ENCODE assay signal across 19 cellular contexts in genomic region chr5:125883223-125883622, GRCh38.
DNase-seq lines count a peak whose midpoint lies in the region; ATAC-seq, FAIRE-seq and TF ChIP-seq lines count a peak whose summit lies in the region.
"Had no signal": no experiment of that assay in that cellular context is flagged by ENCODE, and none has a peak within 500 bp of the region (broad histone marks: within the 10 kb centered on the region; RNA-seq: fewer than 3 reads in every experiment).

No MANE protein-coding gene starts in this region.

- FAIRE-seq in keratinocyte (lab: Jason Lieb, UNC), result peak; percentile 86
- FAIRE-seq: A549, GM12878, GM18507, HepG2 had no signal

- no peaks in the 10 kb centered on the region for H3K9me1 ChIP-seq in keratinocyte (ENCODE audit: control insufficient read depth, extremely low read depth, insufficient read depth, low read length)

- no peak for TF ChIP-seq CTCF in RWPE1 (conservative IDR thresholded peaks at IDR 0.05; ENCODE audit: low read depth)
- TF ChIP-seq CTCF in choroid plexus epithelial cell (conservative IDR thresholded peaks at IDR 0.05; ENCODE audit: low read depth, low read length), result no peak
- no peak for TF ChIP-seq CTCF in keratinocyte (optimal IDR thresholded peaks at IDR 0.05 in 1 of 3, IDR thresholded peaks at IDR 0.05 in 1 of 3, conservative IDR thresholded peaks at IDR 0.05 in 1 of 3; ENCODE audit: extremely low read depth in 1 of 3, insufficient read depth in 2 of 3, low read length in 3 of 3)

- H3K27me3 ChIP-seq in keratinocyte (ENCODE audit: control insufficient read depth, extremely low read depth, insufficient read depth, low read length), result no peaks in the 10 kb centered on the region
- H3K27me3 ChIP-seq: BE2C had no signal

- ATAC-seq in HG03520 (IDR thresholded peaks at IDR 0.05; ENCODE audit: unreplicated experiment) (no peak), HG03025 (IDR thresholded peaks at IDR 0.05; ENCODE audit: low FRiP score, unreplicated experiment) (no peak), left lobe of liver (no peak)
- ATAC-seq: A549, GM12878, HepG2 had no signal

- H2AFZ ChIP-seq in keratinocyte (ENCODE audit: control insufficient read depth, low read length), result peak overlapping the region; percentile 5

- dilution Hi-C loops in keratinocyte (cut with MboI; ENCODE audit: extremely low pct_ligation_motif_present, low sequenced_read_pairs), result no loop called here

- no peaks in the 10 kb centered on the region for H3K36me3 ChIP-seq in keratinocyte (ENCODE audit: control insufficient read depth in 2 of 2, extremely low read depth in 1 of 2, insufficient read depth in 2 of 2, low read length in 2 of 2)
- H3K36me3 ChIP-seq: BE2C had no signal

- H3K9me3 ChIP-seq in keratinocyte (ENCODE audit: control insufficient read depth, low read depth, low read length), result no peaks in the 10 kb centered on the region
- H3K9me3 ChIP-seq: A549, BE2C had no signal

- no peak overlapping the region for H3K9ac ChIP-seq in keratinocyte (ENCODE audit: control insufficient read depth, extremely low read depth, insufficient read depth, low read length)

- intact Hi-C loops in cardiac septum (cut with DNase I), result no loop called here

- peaks cover 8% of the 10 kb centered on the region for H3K4me1 ChIP-seq in keratinocyte (ENCODE audit: control insufficient read depth, extremely low read depth, insufficient read depth, low read length)
- H3K4me1 ChIP-seq: A549, BE2C had no signal

- CTCF ChIA-PET in RWPE1 (lab: Yijun Ruan, JAX), result no interaction called here

- no peak overlapping the region for H3K4me3 ChIP-seq in choroid plexus epithelial cell (ENCODE audit: low read depth, low read length)
- H3K4me3 ChIP-seq in keratinocyte (ENCODE audit: control insufficient read depth in 2 of 3, extremely low read depth in 1 of 3, insufficient read depth in 2 of 3, low read depth in 1 of 3, low read length in 3 of 3), result no peak overlapping the region
- H3K4me3 ChIP-seq: A549, GM12878 had no signal

- H3K4me2 ChIP-seq in keratinocyte (ENCODE audit: control insufficient read depth, extremely low read depth, insufficient read depth, low read depth, low read length), result peak overlapping the region; percentile 17
- H3K4me2 ChIP-seq: A549 had no signal

- DNase-seq in HPDE6-E6E7 (ENCODE audit: extremely low spot score), result peak; percentile 17
- DNase-seq in RWPE1 (ENCODE audit: low spot score), result peak; percentile 71
- DNase-seq in choroid plexus epithelial cell (ENCODE audit: low read depth), result peak; percentile 23
- DNase-seq in keratinocyte (ENCODE audit: low read depth, low spot score), result no peak
- no peak for DNase-seq in cardiac septum (ENCODE audit: low spot score)
- no peak for DNase-seq in left lobe of liver (ENCODE audit: low spot score)
- DNase-seq: BE2C; CD4-positive, alpha-beta memory T cell; DMS79; GOT3; H9; HFFc6 had no signal

- POLR2A ChIA-PET in RWPE1 (lab: Yijun Ruan, JAX; ENCODE audit: low non-redundant PET), result no interaction called here

- H3K27ac ChIP-seq in RWPE1, result no peak overlapping the region
- H3K27ac ChIP-seq in keratinocyte (ENCODE audit: control insufficient read depth, insufficient read depth, low read length), result no peak overlapping the region
- H3K27ac ChIP-seq: A549, C4-2B had no signal

- H3K79me2 ChIP-seq in keratinocyte (ENCODE audit: control insufficient read depth, insufficient read depth, low read length), result no peaks in the 10 kb centered on the region

- H4K20me1 ChIP-seq in keratinocyte (ENCODE audit: control insufficient read depth, extremely low read depth, insufficient read depth, low read length), result no peaks in the 10 kb centered on the region

Comparison
In these comparisons a context has a peak if more than half of its experiments do, and no peak if none do; other contexts are left out.
1. DNase-seq: peak in HPDE6-E6E7 (single experiment), RWPE1 (single experiment) and choroid plexus epithelial cell (single experiment); none in keratinocyte (single experiment), cardiac septum (single experiment) and left lobe of liver (single experiment).